ENCODE assay signal across 27 cellular contexts in genomic region chr6:157210954-157211353, GRCh38.
"Had no signal": no experiment of that assay in that cellular context is flagged by ENCODE, and none has a peak within 500 bp of the region (broad histone marks: within the 10 kb centered on the region; RNA-seq: fewer than 3 reads in every experiment).

No MANE protein-coding gene starts in this region.

- H3K4me1 Mint-ChIP-seq: immature natural killer cell, neural crest cell had no signal

- H3K27ac Mint-ChIP-seq: mesothelial cell of epicardium; natural killer cell treated with Interleukin-12 subunit alpha and Interleukin-12 subunit beta and Interleukin-15 and Interleukin-18, amount 100 ng/mL, for 72 hours; stimulated activated effector memory CD8-positive, alpha-beta T cell treated with anti-CD3 and anti-CD28 coated beads, Interleukin-12 subunit alpha, Interleukin-12 subunit beta, amount 100 ng/mL, for 72 hours had no signal

- H3K4me3 ChIP-seq: coronary artery, lower lobe of right lung, mucosa of descending colon, prostate gland, right atrium auricular region, sigmoid colon, stomach, thyroid gland, vagina had no signal

- H3K4me1 ChIP-seq: lower lobe of right lung, parathyroid adenoma, prostate gland, right atrium auricular region, sigmoid colon, stomach, thyroid gland, vagina had no signal

- H3K27me3 Mint-ChIP-seq: effector memory CD8-positive, alpha-beta T cell; naive B cell; natural killer cell treated with Interleukin-12 subunit alpha and Interleukin-12 subunit beta and Interleukin-15 and Interleukin-18, amount 100 ng/mL, for 72 hours had no signal

- H3K9me3 ChIP-seq: lower lobe of right lung, mucosa of descending colon, neutrophil, prostate gland, right atrium auricular region, sigmoid colon, stomach, thyroid gland, vagina had no signal

- ATAC-seq: effector memory CD8-positive, alpha-beta T cell; left ventricle myocardium superior; lower lobe of right lung; mucosa of descending colon; natural killer cell treated with Interleukin-12 subunit alpha and Interleukin-12 subunit beta and Interleukin-15 and Interleukin-18, amount 100 ng/mL, for 72 hours; stimulated activated effector memory CD8-positive, alpha-beta T cell treated with anti-CD3 and anti-CD28 coated beads, Interleukin-12 subunit alpha, Interleukin-12 subunit beta, amount 100 ng/mL, for 72 hours had no signal

- H3K4me3 Mint-ChIP-seq: effector memory CD8-positive, alpha-beta T cell; immature natural killer cell; mesothelial cell of epicardium; naive B cell; natural killer cell treated with Interleukin-12 subunit alpha and Interleukin-12 subunit beta and Interleukin-15 and Interleukin-18, amount 100 ng/mL, for 72 hours; neural crest cell; stimulated activated effector memory CD8-positive, alpha-beta T cell treated with anti-CD3 and anti-CD28 coated beads, Interleukin-12 subunit alpha, Interleukin-12 subunit beta, amount 100 ng/mL, for 72 hours had no signal

- H3K9me3 Mint-ChIP-seq: effector memory CD8-positive, alpha-beta T cell; immature natural killer cell; mesothelial cell of epicardium; naive B cell; natural killer cell treated with Interleukin-12 subunit alpha and Interleukin-12 subunit beta and Interleukin-15 and Interleukin-18, amount 100 ng/mL, for 72 hours; neural crest cell; stimulated activated effector memory CD8-positive, alpha-beta T cell treated with anti-CD3 and anti-CD28 coated beads, Interleukin-12 subunit alpha, Interleukin-12 subunit beta, amount 100 ng/mL, for 72 hours had no signal

- H3K27ac ChIP-seq: coronary artery, lower lobe of right lung, neutrophil, parathyroid adenoma, prostate gland, right atrium auricular region, sigmoid colon, stomach, thyroid gland, vagina had no signal

- FAIRE-seq: frontal cortex, keratinocyte had no signal

- H3K27me3 ChIP-seq: neutrophil, right atrium auricular region, sigmoid colon, stomach, thyroid gland, vagina had no signal

- DNase-seq: dermis blood vessel endothelial cell; effector memory CD8-positive, alpha-beta T cell; hypothalamus; immature natural killer cell; left ventricle myocardium superior; lower lobe of right lung; mucosa of descending colon; naive B cell; sigmoid colon; stimulated activated CD4-positive, alpha-beta T cell treated with anti-CD3 and anti-CD28 coated beads, Interleukin-2, amount 100 ng/mL, for 24 hours; stimulated activated CD4-positive, alpha-beta T cell treated with anti-CD3 and anti-CD28 coated beads, Interleukin-4, amount 100 ng/mL, for 24 hours; stimulated activated naive CD4-positive, alpha-beta T cell treated with Interleukin-2 at 50 U/mL for 16 hours; stomach; thyroid gland; trophoblast cell had no signal
